1 cellular context compared by ENCODE assay signal in the genomic region with DNA sequence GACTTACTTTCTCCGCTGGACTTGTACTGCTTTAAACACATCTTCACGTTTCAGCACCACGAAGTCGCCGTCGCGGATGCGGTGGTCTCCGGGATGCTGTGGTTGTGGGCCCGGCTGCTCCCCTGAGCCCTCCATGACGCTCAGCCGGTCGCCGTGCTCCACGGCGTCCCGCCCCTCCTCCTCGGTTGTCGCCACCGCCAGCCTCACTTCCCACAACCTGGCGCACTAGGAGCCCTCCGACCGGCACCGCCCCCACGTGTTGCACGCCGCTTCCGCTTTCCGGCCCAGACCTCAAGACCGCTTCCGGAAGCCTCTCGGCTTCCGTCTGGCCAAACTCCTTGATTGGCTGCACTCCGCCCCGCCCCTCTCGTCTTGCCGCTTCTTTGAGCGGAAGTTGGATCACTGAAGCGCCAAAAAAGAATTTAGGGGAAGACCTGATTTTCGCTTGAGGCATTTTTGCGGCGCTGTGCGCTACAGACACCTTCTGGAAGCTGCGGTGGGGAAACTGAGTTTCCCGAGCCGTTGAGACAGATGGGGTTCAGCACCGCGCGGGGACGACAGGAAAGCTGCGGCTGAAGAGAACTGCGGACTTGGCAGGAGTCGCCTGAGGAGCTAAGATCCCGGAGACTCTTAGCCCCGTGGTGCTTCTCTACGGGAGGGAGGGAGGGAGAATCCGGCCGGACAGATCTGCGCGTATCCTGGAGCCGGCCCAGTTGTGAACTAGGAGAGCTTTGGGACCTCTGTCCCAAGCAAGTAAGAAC.
TF ChIP-seq lines count a peak whose summit lies in the region.

A gene (plus strand): TSS at position 382 of the 761 bp plus-strand sequence. CDS start 1,364 bp downstream, outside the sequence.
A gene with protein sequence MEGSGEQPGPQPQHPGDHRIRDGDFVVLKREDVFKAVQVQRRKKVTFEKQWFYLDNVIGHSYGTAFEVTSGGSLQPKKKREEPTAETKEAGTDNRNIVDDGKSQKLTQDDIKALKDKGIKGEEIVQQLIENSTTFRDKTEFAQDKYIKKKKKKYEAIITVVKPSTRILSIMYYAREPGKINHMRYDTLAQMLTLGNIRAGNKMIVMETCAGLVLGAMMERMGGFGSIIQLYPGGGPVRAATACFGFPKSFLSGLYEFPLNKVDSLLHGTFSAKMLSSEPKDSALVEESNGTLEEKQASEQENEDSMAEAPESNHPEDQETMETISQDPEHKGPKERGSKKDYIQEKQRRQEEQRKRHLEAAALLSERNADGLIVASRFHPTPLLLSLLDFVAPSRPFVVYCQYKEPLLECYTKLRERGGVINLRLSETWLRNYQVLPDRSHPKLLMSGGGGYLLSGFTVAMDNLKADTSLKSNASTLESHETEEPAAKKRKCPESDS (minus strand): TSS at position 263 of the 761 bp plus-strand sequence. CDS start 128 bp downstream, at position 135.

TF ChIP-seq in IMR-90, 13 proteins besides CTCF, POLR2A, EP300 and RAD21:
- TF ChIP-seq MAZ (IDR thresholded peaks at IDR 0.05; ENCODE audit: borderline replicate concordance, low read depth, low read length) (peak; percentile 62; the same call in 1 of the 2 replicates), CHD1 (IDR thresholded peaks at IDR 0.05; ENCODE audit: low read depth, low read length) (no peak), CEBPB (IDR thresholded peaks at IDR 0.05; ENCODE audit: low read depth, low read length) (0 out of 2 replicates have a peak, but pooled peaks have one; percentile 14), MXI1 (IDR thresholded peaks at IDR 0.05; ENCODE audit: borderline replicate concordance, low read depth, low read length) (peak; percentile 99)
- TF ChIP-seq, protein P1, sequence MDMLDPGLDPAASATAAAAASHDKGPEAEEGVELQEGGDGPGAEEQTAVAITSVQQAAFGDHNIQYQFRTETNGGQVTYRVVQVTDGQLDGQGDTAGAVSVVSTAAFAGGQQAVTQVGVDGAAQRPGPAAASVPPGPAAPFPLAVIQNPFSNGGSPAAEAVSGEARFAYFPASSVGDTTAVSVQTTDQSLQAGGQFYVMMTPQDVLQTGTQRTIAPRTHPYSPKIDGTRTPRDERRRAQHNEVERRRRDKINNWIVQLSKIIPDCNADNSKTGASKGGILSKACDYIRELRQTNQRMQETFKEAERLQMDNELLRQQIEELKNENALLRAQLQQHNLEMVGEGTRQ (IDR thresholded peaks at IDR 0.05; ENCODE audit: low read depth, low read length): peak; percentile 91
- TF ChIP-seq, protein P2, sequence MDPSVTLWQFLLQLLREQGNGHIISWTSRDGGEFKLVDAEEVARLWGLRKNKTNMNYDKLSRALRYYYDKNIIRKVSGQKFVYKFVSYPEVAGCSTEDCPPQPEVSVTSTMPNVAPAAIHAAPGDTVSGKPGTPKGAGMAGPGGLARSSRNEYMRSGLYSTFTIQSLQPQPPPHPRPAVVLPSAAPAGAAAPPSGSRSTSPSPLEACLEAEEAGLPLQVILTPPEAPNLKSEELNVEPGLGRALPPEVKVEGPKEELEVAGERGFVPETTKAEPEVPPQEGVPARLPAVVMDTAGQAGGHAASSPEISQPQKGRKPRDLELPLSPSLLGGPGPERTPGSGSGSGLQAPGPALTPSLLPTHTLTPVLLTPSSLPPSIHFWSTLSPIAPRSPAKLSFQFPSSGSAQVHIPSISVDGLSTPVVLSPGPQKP (IDR thresholded peaks at IDR 0.05; ENCODE audit: borderline replicate concordance, low read depth, low read length): no peak
